In genomic region chr1:27318137-27318536, GRCh38 we compare ENCODE assay signal across 26 cellular contexts. TPM values are rescaled to one million over a fixed set of nuclear protein-coding genes. Genes with fewer than 3 reads are reported as not detected.
DNase-seq lines count a peak whose midpoint lies in the region; ATAC-seq and TF ChIP-seq lines count a peak whose summit lies in the region.
"Had no signal": no experiment of that assay in that cellular context is flagged by ENCODE, and none has a peak within 500 bp of the region (broad histone marks: within the 10 kb centered on the region; RNA-seq: fewer than 3 reads in every experiment).

No MANE protein-coding gene starts in this region.

- H3K4me1 ChIP-seq in IMR-90 (ENCODE audit: control insufficient read depth, insufficient read depth, low read length): peaks cover 2% of the 10 kb centered on the region
- H3K4me1 ChIP-seq in CD8-positive, alpha-beta T cell (ENCODE audit: insufficient read depth, low read length): peaks cover 4% of the 10 kb centered on the region

- no peak overlapping the region for H3K4me3 Mint-ChIP-seq in dendritic cell treated with granulocyte-macrophage colony-stimulating factor and Interleukin-4, amounts not matched to agents 40 ng/mL and 50 ng/mL, for 4 days
- H3K4me3 Mint-ChIP-seq in nephron progenitor cell: no peak overlapping the region
- H3K4me3 Mint-ChIP-seq in CD8-positive, alpha-beta T cell: no peak overlapping the region
- H3K4me3 Mint-ChIP-seq: activated CD4-positive, alpha-beta T cell treated with anti-CD3 and anti-CD28 coated beads, Interleukin-2, amount 10 ng/mL, durations not matched to agents 24 days and 14 days; activated CD8-positive, alpha-beta memory T cell treated with anti-CD3 and anti-CD28 coated beads, Interleukin-2, amount 10 ng/mL, durations not matched to agents 7 days and 5 days; stimulated activated naive CD8-positive, alpha-beta T cell treated with anti-CD3 and anti-CD28 coated beads, Interleukin-15, amount 100 ng/mL, for 72 hours; T-cell had no signal

- H2BK15ac ChIP-seq in IMR-90 (ENCODE audit: low read depth, low read length): no peak overlapping the region

- ATAC-seq in IMR-90 (ENCODE audit: low read depth) (no peak), GM19035 (IDR thresholded peaks at IDR 0.05; ENCODE audit: unreplicated experiment) (no peak)
- no peak for ATAC-seq in CD8-positive, alpha-beta T cell
- ATAC-seq: activated CD8-positive, alpha-beta memory T cell treated with anti-CD3 and anti-CD28 coated beads, Interleukin-2, amount 10 ng/mL, durations not matched to agents 7 days and 5 days; lower lobe of right lung; psoas muscle; stimulated activated naive CD8-positive, alpha-beta T cell treated with anti-CD3 and anti-CD28 coated beads, Interleukin-15, amount 100 ng/mL, for 72 hours; T-cell; upper lobe of right lung had no signal

- DNase-seq in DMS 273 treated with DMSO at 0.1 percent for 48 hours (lab: John Stamatoyannopoulos, UW): peak; percentile 28
- no peak for DNase-seq in IMR-90
- DNase-seq in nephron progenitor cell: no peak
- no peak for DNase-seq in activated CD4-positive, CD25-positive, alpha-beta regulatory T cell treated with anti-CD3 and anti-CD28 coated beads, Interleukin-2, amount 50 U/mL, for 72 hours
- no peak for DNase-seq in CD8-positive, alpha-beta T cell
- DNase-seq in HCEC 1CT: no peak
- DNase-seq: activated CD4-positive, alpha-beta T cell treated with anti-CD3 and anti-CD28 coated beads, Interleukin-2, amount 10 ng/mL, durations not matched to agents 24 days and 14 days; activated CD8-positive, alpha-beta memory T cell treated with anti-CD3 and anti-CD28 coated beads, Interleukin-2, amount 10 ng/mL, durations not matched to agents 7 days and 5 days; DMS79; islet precursor cell; lower lobe of right lung; naive B cell; NCI-H1105 treated with DMSO at 0.1 percent for 48 hours; NCI-H510A treated with DMSO at 0.1 percent for 48 hours; psoas muscle; SHP77; small intestine; stimulated activated CD4-positive, alpha-beta T cell treated with anti-CD3 and anti-CD28 coated beads, Interleukin-4, amount 100 ng/mL, for 24 hours; stimulated activated naive CD8-positive, alpha-beta T cell treated with anti-CD3 and anti-CD28 coated beads, Interleukin-15, amount 100 ng/mL, for 72 hours; T-cell; upper lobe of right lung had no signal

- peaks cover 9% of the 10 kb centered on the region for H3K4me1 Mint-ChIP-seq in dendritic cell treated with granulocyte-macrophage colony-stimulating factor and Interleukin-4, amounts not matched to agents 40 ng/mL and 50 ng/mL, for 4 days (ENCODE audit: low read depth)
- H3K4me1 Mint-ChIP-seq in nephron progenitor cell: peaks cover 34% of the 10 kb centered on the region
- peaks cover 14% of the 10 kb centered on the region for H3K4me1 Mint-ChIP-seq in CD8-positive, alpha-beta T cell (ENCODE audit: low read depth)
- H3K4me1 Mint-ChIP-seq: stimulated activated naive CD8-positive, alpha-beta T cell treated with anti-CD3 and anti-CD28 coated beads, Interleukin-15, amount 100 ng/mL, for 72 hours had no signal

- H3K18ac ChIP-seq in IMR-90 (ENCODE audit: low read depth, low read length): no peak overlapping the region

- TF ChIP-seq CTCF in IMR-90 (conservative IDR thresholded peaks at IDR 0.05; ENCODE audit: low read depth, low read length): no peak
- TF ChIP-seq CTCF in nephron progenitor cell (IDR thresholded peaks at IDR 0.05): no peak
- TF ChIP-seq CTCF in CD8-positive, alpha-beta T cell (IDR thresholded peaks at IDR 0.05): no peak

- H3K9me3 Mint-ChIP-seq in dendritic cell treated with granulocyte-macrophage colony-stimulating factor and Interleukin-4, amounts not matched to agents 40 ng/mL and 50 ng/mL, for 4 days: no peaks in the 10 kb centered on the region
- H3K9me3 Mint-ChIP-seq in nephron progenitor cell: no peaks in the 10 kb centered on the region
- H3K9me3 Mint-ChIP-seq in CD8-positive, alpha-beta T cell: no peaks in the 10 kb centered on the region
- H3K9me3 Mint-ChIP-seq: activated CD4-positive, alpha-beta T cell treated with anti-CD3 and anti-CD28 coated beads, Interleukin-2, amount 10 ng/mL, durations not matched to agents 24 days and 14 days; naive B cell; stimulated activated naive CD8-positive, alpha-beta T cell treated with anti-CD3 and anti-CD28 coated beads, Interleukin-15, amount 100 ng/mL, for 72 hours; T-cell had no signal

- H3K4me3 ChIP-seq in IMR-90 (ENCODE audit: insufficient read depth, low read depth, low read length): no peak overlapping the region
- no peak overlapping the region for H3K4me3 ChIP-seq in CD8-positive, alpha-beta T cell (ENCODE audit: low read depth, low read length)
- H3K4me3 ChIP-seq: lower lobe of right lung, psoas muscle, upper lobe of right lung had no signal

- TF ChIP-seq RAD21 in IMR-90 (IDR thresholded peaks at IDR 0.05; ENCODE audit: low read length): no peak

- H3K9ac ChIP-seq in IMR-90 (ENCODE audit: low read depth, low read length): no peak overlapping the region

- BruUV-seq in IMR-90 (replicated peaks; lab: Mats Ljungman, UMichigan): no TSS peak

- no peak overlapping the region for H2BK5ac ChIP-seq in IMR-90 (ENCODE audit: low read depth, low read length, poor library complexity, severe bottlenecking)

- no peak overlapping the region for H3K14ac ChIP-seq in IMR-90 (replicated peaks; ENCODE audit: low read depth, low read length)

- no peak overlapping the region for H2BK120ac ChIP-seq in IMR-90 (ENCODE audit: low read depth, low read length)

- TF ChIP-seq POLR2A in IMR-90 (IDR thresholded peaks at IDR 0.05; ENCODE audit: low read depth, low read length): no peak

- no peaks in the 10 kb centered on the region for H3K9me3 ChIP-seq in IMR-90 (ENCODE audit: control insufficient read depth, insufficient read depth, low read length)
- H3K9me3 ChIP-seq in CD8-positive, alpha-beta T cell (ENCODE audit: low read length): no peaks in the 10 kb centered on the region
- H3K9me3 ChIP-seq: lower lobe of right lung, psoas muscle, upper lobe of right lung had no signal

- H2AK9ac ChIP-seq in IMR-90 (replicated peaks; ENCODE audit: low read depth, low read length, poor library complexity): no peak overlapping the region

- no peak overlapping the region for H4K91ac ChIP-seq in IMR-90 (ENCODE audit: insufficient read depth, low read depth, low read length)

- no peaks in the 10 kb centered on the region for H3K27me3 ChIP-seq in IMR-90 (ENCODE audit: control insufficient read depth, insufficient read depth, low read length)
- no peaks in the 10 kb centered on the region for H3K27me3 ChIP-seq in CD8-positive, alpha-beta T cell (ENCODE audit: insufficient read depth, low read length)
- H3K27me3 ChIP-seq: upper lobe of right lung had no signal

- H3K23ac ChIP-seq in IMR-90 (ENCODE audit: low read depth, low read length): peak overlapping the region; percentile 8; the same call in 1 of the 2 replicates

- H2AK5ac ChIP-seq in IMR-90 (ENCODE audit: low read depth, low read length): no peak overlapping the region

- no peak overlapping the region for H3K4ac ChIP-seq in IMR-90 (ENCODE audit: low read depth, low read length)

- H3K27me3 Mint-ChIP-seq in dendritic cell treated with granulocyte-macrophage colony-stimulating factor and Interleukin-4, amounts not matched to agents 40 ng/mL and 50 ng/mL, for 4 days: peaks cover 20% of the 10 kb centered on the region
- H3K27me3 Mint-ChIP-seq in nephron progenitor cell (ENCODE audit: low read depth, poor library complexity): peaks cover 23% of the 10 kb centered on the region
- H3K27me3 Mint-ChIP-seq in CD8-positive, alpha-beta T cell (ENCODE audit: low read depth): no peaks in the 10 kb centered on the region
- H3K27me3 Mint-ChIP-seq: stimulated activated naive CD8-positive, alpha-beta T cell treated with anti-CD3 and anti-CD28 coated beads, Interleukin-15, amount 100 ng/mL, for 72 hours had no signal

- CTCF ChIA-PET in IMR-90 (lab: Yijun Ruan, JAX): no interaction called here
- CTCF ChIA-PET in CD8-positive, alpha-beta T cell (lab: Charles Lee): interaction anchor here (0.6 to 3.9 kb wide), 6 partner anchors 14 to 87 kb away, joined by 3 to 21 read pairs (median 8); no protein-coding TSS in a partner anchor

- peak overlapping the region; percentile 6; the same call in 1 of the 2 replicates for H4K5ac ChIP-seq in IMR-90 (ENCODE audit: low read depth, low read length)

- no peaks in the 10 kb centered on the region for H4K20me1 ChIP-seq in IMR-90 (ENCODE audit: insufficient read depth, low read length)

- H3K27ac ChIP-seq in IMR-90 (ENCODE audit: insufficient read depth, low read length): no peak overlapping the region
- H3K27ac ChIP-seq in CD8-positive, alpha-beta T cell (ENCODE audit: low read depth, low read length): no peak overlapping the region
- H3K27ac ChIP-seq: lower lobe of right lung, psoas muscle, upper lobe of right lung had no signal

- H2BK20ac ChIP-seq in IMR-90 (ENCODE audit: low read depth, low read length): no peak overlapping the region

- 0 out of 2 replicates have a peak, but pooled peaks cover 3% of the 10 kb centered on the region for H3K9me1 ChIP-seq in IMR-90 (ENCODE audit: insufficient read depth, low read length)

- intact Hi-C loops in IMR-90 (cut with micrococcal nuclease): no loop called here
- intact Hi-C loops in dendritic cell treated with granulocyte-macrophage colony-stimulating factor and Interleukin-4, amounts not matched to agents 40 ng/mL and 50 ng/mL, for 4 days (cut with micrococcal nuclease): no loop called here
- intact Hi-C loops in CD8-positive, alpha-beta T cell (cut with DNase I, micrococcal nuclease): no loop called here

- in situ Hi-C loops in IMR-90 (cut with MboI; ENCODE audit: low sequenced_read_pairs): no loop called here

- H3K27ac Mint-ChIP-seq in dendritic cell treated with granulocyte-macrophage colony-stimulating factor and Interleukin-4, amounts not matched to agents 40 ng/mL and 50 ng/mL, for 4 days: peak overlapping the region; percentile 43
- peak overlapping the region; percentile 6 for H3K27ac Mint-ChIP-seq in nephron progenitor cell
- H3K27ac Mint-ChIP-seq in CD8-positive, alpha-beta T cell: no peak overlapping the region
- H3K27ac Mint-ChIP-seq: activated CD4-positive, alpha-beta T cell treated with anti-CD3 and anti-CD28 coated beads, Interleukin-2, amount 10 ng/mL, durations not matched to agents 24 days and 14 days; activated CD8-positive, alpha-beta memory T cell treated with anti-CD3 and anti-CD28 coated beads, Interleukin-2, amount 10 ng/mL, durations not matched to agents 7 days and 5 days; T-cell had no signal

- peak overlapping the region in 1 of 2 experiments; percentile 60; a peak in 1 of 4 replicates for H4K8ac ChIP-seq in IMR-90 (ENCODE audit: low read depth in 2 of 2, low read length in 2 of 2)

- POLR2A ChIA-PET in IMR-90 (lab: Charles Lee; ENCODE audit: unreplicated experiment): no interaction called here
- POLR2A ChIA-PET in CD8-positive, alpha-beta T cell (lab: Charles Lee): no interaction called here

- H2AFZ ChIP-seq in IMR-90 (replicated peaks; ENCODE audit: low read length, poor library complexity): peak overlapping the region; percentile 33

- WGBS in IMR-90 (ENCODE audit: extremely low coverage in 2 of 2, insufficient read length in 1 of 2), 2 experiments: 33% methylated on average over 1 of the region's 4 CpGs; no CpG with 5 or more reads in 1 of the 2 experiments

- H3K36me3 ChIP-seq in IMR-90 (ENCODE audit: control insufficient read depth, insufficient read depth, low read length): no peaks in the 10 kb centered on the region
- H3K36me3 ChIP-seq in CD8-positive, alpha-beta T cell (ENCODE audit: insufficient read depth, low read length): no peaks in the 10 kb centered on the region
- H3K36me3 ChIP-seq: lower lobe of right lung, upper lobe of right lung had no signal

- dilution Hi-C loops in IMR-90 (cut with HindIII; ENCODE audit: low sequenced_read_pairs, unreplicated experiment): no loop called here

- peaks cover 4 to 10% of the 10 kb centered on the region in 2 experiments; a peak in 3 of 4 replicates for H3K79me1 ChIP-seq in IMR-90 (ENCODE audit: low read depth in 1 of 2, low read length in 2 of 2)

- H3K56ac ChIP-seq in IMR-90 (ENCODE audit: extremely low read depth, insufficient read depth, low read length): no peak overlapping the region

- peaks cover 8% of the 10 kb centered on the region for H3K36me3 Mint-ChIP-seq in dendritic cell treated with granulocyte-macrophage colony-stimulating factor and Interleukin-4, amounts not matched to agents 40 ng/mL and 50 ng/mL, for 4 days (ENCODE audit: low read depth)
- no peaks in the 10 kb centered on the region for H3K36me3 Mint-ChIP-seq in nephron progenitor cell (ENCODE audit: low read depth)
- H3K36me3 Mint-ChIP-seq in CD8-positive, alpha-beta T cell: peaks cover 7% of the 10 kb centered on the region
- H3K36me3 Mint-ChIP-seq: naive B cell, T-cell had no signal

- H3K4me2 ChIP-seq in IMR-90 (ENCODE audit: low read depth, low read length): no peak overlapping the region

RNA-seq across cellular contexts. Expression of gene TMEM222, which starts 3.8 kb away (rescaled TPM):
- total RNA-seq in IMR-90 (2012; rRNA removed): 19.9 and 21.7 TPM in 2 replicates
- polyA plus RNA-seq in IMR-90 (2012; rRNA removed): 54.1 and 56.4 TPM in 2 replicates
- 29.4 and 68.9 TPM in 2 replicates for polyA plus RNA-seq in IMR-90 (2012; cell fraction: cytosol; rRNA removed)
- polyA plus RNA-seq in IMR-90 (2012; cell fraction: nucleus; rRNA removed; ENCODE audit: low replicate concordance): 44.0 and 87.8 TPM in 2 replicates
- 10 to 100 TPM; 24.1 to 25.2 TPM for total RNA-seq in CD8-positive, alpha-beta T cell

RNA-seq across cellular contexts. Expression of gene SYTL1, which starts 23.7 kb away (rescaled TPM):
- 0.18 and 0.28 TPM in 2 replicates for total RNA-seq in IMR-90 (2012; rRNA removed)
- polyA plus RNA-seq in IMR-90 (2012; rRNA removed): 1.0 and 1.3 TPM in 2 replicates
- polyA plus RNA-seq in IMR-90 (2012; cell fraction: cytosol; rRNA removed): 0.24 and 1.0 TPM in 2 replicates
- polyA plus RNA-seq in IMR-90 (2012; cell fraction: nucleus; rRNA removed; ENCODE audit: low replicate concordance): 9.3 and 16.4 TPM in 2 replicates
- total RNA-seq in CD8-positive, alpha-beta T cell: 100 to 1,000 TPM; 103 to 113 TPM

RNA-seq across cellular contexts. Expression of gene MAP3K6, which starts 48.6 kb away (rescaled TPM):
- 4.8 and 5.3 TPM in 2 replicates for total RNA-seq in IMR-90 (2012; rRNA removed)
- 15.9 and 17.3 TPM in 2 replicates for polyA plus RNA-seq in IMR-90 (2012; rRNA removed)
- 6.7 and 10.6 TPM in 2 replicates for polyA plus RNA-seq in IMR-90 (2012; cell fraction: cytosol; rRNA removed)
- polyA plus RNA-seq in IMR-90 (2012; cell fraction: nucleus; rRNA removed; ENCODE audit: low replicate concordance): 53.8 and 151 TPM in 2 replicates
- 10 to 100 TPM; 17.5 to 19.9 TPM for total RNA-seq in CD8-positive, alpha-beta T cell

RNA-seq across cellular contexts. Expression of gene FCN3, which starts 56.5 kb away (rescaled TPM):
- not detected in 2 replicates for total RNA-seq in IMR-90 (2012; rRNA removed)
- polyA plus RNA-seq in IMR-90 (2012; rRNA removed): not detected in 2 replicates
- not detected in 2 replicates for polyA plus RNA-seq in IMR-90 (2012; cell fraction: cytosol; rRNA removed)
- polyA plus RNA-seq in IMR-90 (2012; cell fraction: nucleus; rRNA removed; ENCODE audit: low replicate concordance): not detected in 2 replicates
- total RNA-seq in CD8-positive, alpha-beta T cell: not detected
- total RNA-seq: activated CD4-positive, alpha-beta T cell treated with anti-CD3 and anti-CD28 coated beads, Interleukin-2, amount 10 ng/mL, durations not matched to agents 24 days and 14 days; activated CD8-positive, alpha-beta memory T cell treated with anti-CD3 and anti-CD28 coated beads, Interleukin-2, amount 10 ng/mL, durations not matched to agents 7 days and 5 days; dermis microvascular lymphatic vessel endothelial cell; fibroblast of villous mesenchyme; HT1080 had no signal

Comparison
In these comparisons a context has a peak if more than half of its experiments do, and no peak if none do; other contexts are left out.
1. RNA of gene SYTL1, which starts 23.7 kb away (total RNA-seq): 103 to 113 TPM in CD8-positive, alpha-beta T cell; 0.18 to 0.28 TPM in IMR-90; every median in the first group is over 10 times any median in the second.